8 cellular contexts compared by ENCODE assay signal in the genomic region with DNA sequence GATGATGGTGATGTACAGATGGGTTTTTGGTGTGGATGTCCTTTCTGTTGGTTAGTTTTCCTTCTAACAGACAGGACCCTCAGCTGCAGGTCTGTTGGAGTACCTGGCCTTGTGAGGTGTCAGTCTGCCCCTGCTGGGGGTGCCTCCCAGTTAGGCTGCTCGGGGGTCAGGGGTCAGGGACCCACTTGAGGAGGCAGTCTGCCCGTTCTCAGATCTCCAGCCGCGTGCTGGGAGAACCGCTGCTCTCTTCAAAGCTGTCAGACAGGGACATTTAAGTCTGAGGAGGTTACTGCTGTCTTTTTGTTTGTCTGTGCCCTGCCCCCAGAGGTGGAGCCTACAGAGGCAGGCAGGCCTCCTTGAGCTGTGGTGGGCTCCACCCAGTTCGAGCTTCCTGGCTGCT.
DNase-seq lines count a peak whose midpoint lies in the region; ATAC-seq, FAIRE-seq and TF ChIP-seq lines count a peak whose summit lies in the region.
"Not testable (repeated sequence)": the region's sequence is repeated elsewhere in the genome, so short reads cannot be mapped to it uniquely, and the experiment has no call there.

No MANE protein-coding gene starts in this region.

- H3K27me3 Mint-ChIP-seq in CD4-positive, alpha-beta T cell; IgD-negative memory B cell; activated CD4-positive, alpha-beta T cell treated with anti-CD3 and anti-CD28 coated beads, Interleukin-2, amount 10 ng/mL, durations not matched to agents 7 days and 5 days; astrocyte (ENCODE audit: low read depth, unreplicated experiment); immature natural killer cell (ENCODE audit: low read depth in 3 of 3); neural crest cell (ENCODE audit: low read depth): not testable (repeated sequence)

- H3K4me3 Mint-ChIP-seq in CD4-positive, alpha-beta T cell: peak overlapping the region; percentile 80
- peak overlapping the region in 3 of 4 donors; percentile 78 to 92 (median 83) for H3K4me3 Mint-ChIP-seq in IgD-negative memory B cell
- H3K4me3 Mint-ChIP-seq in activated CD4-positive, alpha-beta T cell treated with anti-CD3 and anti-CD28 coated beads, Interleukin-2, amount 10 ng/mL, durations not matched to agents 7 days and 5 days: peak overlapping the region; percentile 13
- H3K4me3 Mint-ChIP-seq in astrocyte (ENCODE audit: unreplicated experiment): not testable (repeated sequence)
- peak overlapping the region in 3 of 5 donors; percentile 73 to 82 (median 77) for H3K4me3 Mint-ChIP-seq in immature natural killer cell
- H3K4me3 Mint-ChIP-seq in neural crest cell: peak overlapping the region; percentile 90

- CTCF ChIA-PET in CD4-positive, alpha-beta T cell (lab: Charles Lee): interaction anchor here (1.1 kb wide), 1 partner anchor 20 kb away, joined by 3 read pairs; no protein-coding TSS in a partner anchor
- CTCF ChIA-PET in activated CD4-positive, alpha-beta T cell treated with anti-CD3 and anti-CD28 coated beads, Interleukin-2, amount 10 ng/mL, durations not matched to agents 7 days and 5 days (lab: Charles Lee): not testable (repeated sequence)

- H3K36me3 Mint-ChIP-seq in CD4-positive, alpha-beta T cell (ENCODE audit: low read depth); IgD-negative memory B cell; activated CD4-positive, alpha-beta T cell treated with anti-CD3 and anti-CD28 coated beads, Interleukin-2, amount 10 ng/mL, durations not matched to agents 7 days and 5 days (ENCODE audit: low read depth); astrocyte (ENCODE audit: low read depth, unreplicated experiment); immature natural killer cell; neural crest cell (ENCODE audit: low read depth): not testable (repeated sequence)

- not testable (repeated sequence) for TF ChIP-seq CTCF in CD4-positive, alpha-beta T cell (IDR thresholded peaks at IDR 0.05); astrocyte (IDR thresholded peaks at IDR 0.05; ENCODE audit: insufficient read depth, low read depth, low read length); epithelial cell of proximal tubule (conservative IDR thresholded peaks at IDR 0.05; ENCODE audit: low read depth, low read length); neural crest cell (conservative IDR thresholded peaks at IDR 0.05); suprapubic skin (IDR thresholded peaks at IDR 0.05)

- POLR2A ChIA-PET in CD4-positive, alpha-beta T cell (lab: Charles Lee); activated CD4-positive, alpha-beta T cell treated with anti-CD3 and anti-CD28 coated beads, Interleukin-2, amount 10 ng/mL, durations not matched to agents 7 days and 5 days (lab: Charles Lee): not testable (repeated sequence)

- H3K9me3 Mint-ChIP-seq in CD4-positive, alpha-beta T cell; IgD-negative memory B cell; activated CD4-positive, alpha-beta T cell treated with anti-CD3 and anti-CD28 coated beads, Interleukin-2, amount 10 ng/mL, durations not matched to agents 7 days and 5 days; astrocyte (ENCODE audit: unreplicated experiment); immature natural killer cell; neural crest cell: not testable (repeated sequence)

- H3K27me3 ChIP-seq in CD4-positive, alpha-beta T cell (ENCODE audit: control insufficient read depth, insufficient read depth, low read length); astrocyte (ENCODE audit: insufficient read depth, low read length); suprapubic skin: not testable (repeated sequence)

- not testable (repeated sequence) for TF ChIP-seq POLR2A in suprapubic skin (IDR thresholded peaks at IDR 0.05)

- H3K27ac Mint-ChIP-seq in CD4-positive, alpha-beta T cell: peak overlapping the region; percentile 73
- H3K27ac Mint-ChIP-seq in IgD-negative memory B cell (peak overlapping the region in 2 of 3 donors; percentile 53 to 64), neural crest cell (ENCODE audit: unreplicated experiment) (peak overlapping the region; percentile 35)
- peak overlapping the region; percentile 83 for H3K27ac Mint-ChIP-seq in activated CD4-positive, alpha-beta T cell treated with anti-CD3 and anti-CD28 coated beads, Interleukin-2, amount 10 ng/mL, durations not matched to agents 7 days and 5 days
- H3K27ac Mint-ChIP-seq in astrocyte (ENCODE audit: unreplicated experiment); immature natural killer cell: not testable (repeated sequence)

- intact Hi-C loops in CD4-positive, alpha-beta T cell (cut with DNase I, micrococcal nuclease): not testable (repeated sequence)

- not testable (repeated sequence) for H2AFZ ChIP-seq in astrocyte (ENCODE audit: low read depth, low read length)

- not testable (repeated sequence) for DNase-seq in CD4-positive, alpha-beta T cell; activated CD4-positive, alpha-beta T cell treated with anti-CD3 and anti-CD28 coated beads, Interleukin-2, amount 10 ng/mL, durations not matched to agents 7 days and 5 days; astrocyte (ENCODE audit: low read depth); epithelial cell of proximal tubule (ENCODE audit: low read depth); immature natural killer cell; neural crest cell (ENCODE audit: low read depth, low spot score); suprapubic skin (ENCODE audit: low spot score in 2 of 2)

- H3K4me1 Mint-ChIP-seq in CD4-positive, alpha-beta T cell (ENCODE audit: low read depth): peaks cover 36% of the 10 kb centered on the region
- H3K4me1 Mint-ChIP-seq in IgD-negative memory B cell (peaks cover 9 to 32% (median 15%) of the 10 kb centered on the region in 3 donors), astrocyte (ENCODE audit: low read depth, unreplicated experiment) (peaks cover 16% of the 10 kb centered on the region), immature natural killer cell (peaks cover 22 to 29% of the 10 kb centered on the region in 2 donors), neural crest cell (peaks cover 23% of the 10 kb centered on the region)
- not testable (repeated sequence) for H3K4me1 Mint-ChIP-seq in activated CD4-positive, alpha-beta T cell treated with anti-CD3 and anti-CD28 coated beads, Interleukin-2, amount 10 ng/mL, durations not matched to agents 7 days and 5 days

- not testable (repeated sequence) for H3K4me3 ChIP-seq in astrocyte (ENCODE audit: insufficient read depth, low read depth, low read length)
- H3K4me3 ChIP-seq in epithelial cell of proximal tubule (ENCODE audit: low read depth, low read length) (peak overlapping the region; percentile 42), suprapubic skin (peak overlapping the region; percentile 36)

- ATAC-seq in CD4-positive, alpha-beta T cell (ENCODE audit: poor library complexity): not testable (repeated sequence)

- not testable (repeated sequence) for H3K79me2 ChIP-seq in astrocyte (ENCODE audit: insufficient read depth, low read length)

- H3K4me2 ChIP-seq in astrocyte (ENCODE audit: low read length): peak overlapping the region; percentile 19

- H4K20me1 ChIP-seq in astrocyte (ENCODE audit: insufficient read depth, low read length): peaks cover 18% of the 10 kb centered on the region

- not testable (repeated sequence) for TF ChIP-seq EP300 in suprapubic skin (IDR thresholded peaks at IDR 0.05)

- not testable (repeated sequence) for H3K9me3 ChIP-seq in CD4-positive, alpha-beta T cell (ENCODE audit: control insufficient read depth, low read length); astrocyte (ENCODE audit: insufficient read depth, low read depth, low read length); suprapubic skin

- H3K9ac ChIP-seq in astrocyte (ENCODE audit: low read length): not testable (repeated sequence)

- not testable (repeated sequence) for H3K27ac ChIP-seq in CD4-positive, alpha-beta T cell (ENCODE audit: low read depth, low read length); astrocyte (ENCODE audit: low read depth, low read length); suprapubic skin

- H3K36me3 ChIP-seq in astrocyte (ENCODE audit: insufficient read depth, low read length); suprapubic skin: not testable (repeated sequence)

- 34% methylated on average over 5 of the region's 6 CpGs for WGBS in suprapubic skin

- not testable (repeated sequence) for FAIRE-seq in astrocyte (lab: Jason Lieb, UNC)

- H3K4me1 ChIP-seq in astrocyte (ENCODE audit: insufficient read depth, low read length); suprapubic skin: not testable (repeated sequence)
